In the genomic region with DNA sequence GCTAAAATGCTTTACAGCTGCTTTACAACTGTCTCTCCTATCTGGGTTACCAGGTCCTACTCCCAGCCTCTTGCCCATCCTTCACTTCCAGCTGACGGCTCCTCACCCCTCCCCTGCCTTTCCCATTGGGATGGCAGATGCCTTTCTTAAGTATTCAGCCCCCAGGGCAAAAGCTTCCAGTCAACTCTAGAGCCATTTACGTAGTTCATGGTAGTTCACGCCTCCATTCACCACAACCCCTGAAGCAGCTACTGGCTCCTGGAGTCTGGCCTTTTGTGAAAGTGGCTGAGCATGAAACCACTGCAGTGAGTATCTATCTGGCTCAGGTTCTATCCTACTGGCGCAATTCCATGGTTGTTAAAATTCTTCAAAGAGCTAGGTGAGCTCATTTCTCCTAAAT, we compare ENCODE assay signal across 22 cellular contexts. TPM values are rescaled to one million over a fixed set of nuclear protein-coding genes. Genes with fewer than 3 reads are reported as not detected.
DNase-seq lines count a peak whose midpoint lies in the region; ATAC-seq and TF ChIP-seq lines count a peak whose summit lies in the region.
"Had no signal": no experiment of that assay in that cellular context is flagged by ENCODE, and none has a peak within 500 bp of the region (broad histone marks: within the 10 kb centered on the region; RNA-seq: fewer than 3 reads in every experiment).

No MANE protein-coding gene starts in this region.

- H3K27ac ChIP-seq in cardiac muscle cell: peak overlapping the region; percentile 80
- no peak overlapping the region for H3K27ac ChIP-seq in right atrium auricular region
- H3K27ac ChIP-seq in SK-N-MC: peak overlapping the region; percentile 88; the same call in 1 of the 2 replicates
- H3K27ac ChIP-seq in temporal lobe (ENCODE audit: low read depth, low read length): peak overlapping the region; percentile 78
- H3K27ac ChIP-seq: esophagus squamous epithelium, parathyroid adenoma, skin epidermis, uterus had no signal

- H3K9me3 ChIP-seq in cardiac muscle cell (ENCODE audit: low read depth): no peaks in the 10 kb centered on the region
- H3K9me3 ChIP-seq in right atrium auricular region: no peaks in the 10 kb centered on the region
- H3K9me3 ChIP-seq in SK-N-MC (ENCODE audit: low read depth, low read length): no peaks in the 10 kb centered on the region
- H3K9me3 ChIP-seq: esophagus squamous epithelium, uterus had no signal

- peaks cover 4% of the 10 kb centered on the region for H3K27me3 Mint-ChIP-seq in glutamatergic neuron (ENCODE audit: unreplicated experiment)

- peak overlapping the region; percentile 75 for H3K27ac Mint-ChIP-seq in glutamatergic neuron (ENCODE audit: unreplicated experiment)
- H3K27ac Mint-ChIP-seq: CD8-positive, alpha-beta T cell; naive thymus-derived CD4-positive, alpha-beta T cell; T-helper 17 cell had no signal

- peaks cover 2% of the 10 kb centered on the region for H3K9me3 Mint-ChIP-seq in glutamatergic neuron (ENCODE audit: unreplicated experiment)
- H3K9me3 Mint-ChIP-seq: CD8-positive, alpha-beta T cell; naive thymus-derived CD4-positive, alpha-beta T cell had no signal

- H3K4me3 ChIP-seq in cardiac muscle cell (no peak overlapping the region), right atrium auricular region (no peak overlapping the region), SK-N-MC (no peak overlapping the region)
- H3K4me3 ChIP-seq: esophagus squamous epithelium, lung, skin epidermis, uterus had no signal

- ATAC-seq in HG03025 (IDR thresholded peaks at IDR 0.05; ENCODE audit: low FRiP score, unreplicated experiment): no peak
- ATAC-seq: CD8-positive, alpha-beta T cell; naive thymus-derived CD4-positive, alpha-beta T cell; T-helper 17 cell had no signal

- peaks cover 15% of the 10 kb centered on the region for H3K4me1 Mint-ChIP-seq in glutamatergic neuron (ENCODE audit: low read depth, unreplicated experiment)
- H3K4me1 Mint-ChIP-seq: naive thymus-derived CD4-positive, alpha-beta T cell had no signal

- H3K9ac ChIP-seq in SK-N-MC (ENCODE audit: insufficient read length): no peak overlapping the region
- H3K9ac ChIP-seq: parathyroid adenoma had no signal

- DNase-seq in cardiac muscle cell (ENCODE audit: low read depth in 1 of 2, low spot score in 1 of 2): no peak
- DNase-seq in right atrium auricular region (ENCODE audit: low spot score): no peak
- DNase-seq in SK-N-MC (ENCODE audit: low read depth, low spot score): no peak
- DNase-seq in glutamatergic neuron: peak; percentile 29
- no peak for DNase-seq in NCI-H2081 (lab: John Stamatoyannopoulos, UW)
- no peak for DNase-seq in T-helper 9 cell
- DNase-seq: activated CD8-positive, alpha-beta memory T cell treated with anti-CD3 and anti-CD28 coated beads for 24 hours; CD8-positive, alpha-beta T cell; esophagus squamous epithelium; Karpas-422; naive thymus-derived CD4-positive, alpha-beta T cell; NCI-H1436; NCI-H510A treated with DMSO at 0.1 percent for 48 hours; SIG-M5; stimulated activated CD4-positive, alpha-beta T cell treated with anti-CD3 and anti-CD28 coated beads, Interleukin-2, amount 100 ng/mL, for 48 hours; T-helper 17 cell; uterus had no signal

- H3K27me3 ChIP-seq in cardiac muscle cell (no peaks in the 10 kb centered on the region), right atrium auricular region (no peaks in the 10 kb centered on the region)
- H3K27me3 ChIP-seq: uterus had no signal

- no peaks in the 10 kb centered on the region for H3K36me3 Mint-ChIP-seq in glutamatergic neuron (ENCODE audit: unreplicated experiment)
- H3K36me3 Mint-ChIP-seq: CD8-positive, alpha-beta T cell; naive thymus-derived CD4-positive, alpha-beta T cell had no signal

- no peak for TF ChIP-seq CTCF in cardiac muscle cell (IDR thresholded peaks at IDR 0.05; ENCODE audit: low read depth, low read length)
- TF ChIP-seq CTCF in right atrium auricular region (IDR thresholded peaks at IDR 0.05): no peak
- TF ChIP-seq CTCF in glutamatergic neuron (IDR thresholded peaks at IDR 0.05; ENCODE audit: partially characterized antibody, unreplicated experiment): no peak

- no peak overlapping the region for H3K4me3 Mint-ChIP-seq in glutamatergic neuron (ENCODE audit: unreplicated experiment)
- H3K4me3 Mint-ChIP-seq: CD8-positive, alpha-beta T cell; naive thymus-derived CD4-positive, alpha-beta T cell; T-helper 17 cell had no signal

- H3K4me1 ChIP-seq in cardiac muscle cell (ENCODE audit: low read depth): peaks cover 30% of the 10 kb centered on the region
- H3K4me1 ChIP-seq in right atrium auricular region: no peaks in the 10 kb centered on the region
- H3K4me1 ChIP-seq: esophagus squamous epithelium, uterus had no signal

- H3K36me3 ChIP-seq in cardiac muscle cell (no peaks in the 10 kb centered on the region), right atrium auricular region (no peaks in the 10 kb centered on the region), SK-N-MC (ENCODE audit: insufficient read depth, low read length) (no peaks in the 10 kb centered on the region)
- H3K36me3 ChIP-seq: esophagus squamous epithelium, uterus had no signal

RNA-seq across cellular contexts. Expression of a gene that starts 17.1 kb away (rescaled TPM):
- total RNA-seq in cardiac muscle cell: 55.1 and 138 TPM in 2 replicates
- 53.6 and 95.3 TPM in 2 replicates for polyA plus RNA-seq in cardiac muscle cell
- total RNA-seq in right atrium auricular region: 1 to 10 TPM; 3.0 to 3.8 TPM
- 16.2 TPM for total RNA-seq in glutamatergic neuron (ENCODE audit: unreplicated experiment)
- 3.4 TPM for total RNA-seq in temporal lobe
- total RNA-seq: CD8-positive, alpha-beta T cell had no signal
- polyA plus RNA-seq: naive thymus-derived CD4-positive, alpha-beta T cell had no signal

Comparison
In these comparisons a context has a peak if more than half of its experiments do, and no peak if none do; other contexts are left out.
1. H3K27ac ChIP-seq: peak in cardiac muscle cell (single experiment), SK-N-MC (single experiment) and temporal lobe (single experiment); none in right atrium auricular region (0 of 2).